In the genomic region with DNA sequence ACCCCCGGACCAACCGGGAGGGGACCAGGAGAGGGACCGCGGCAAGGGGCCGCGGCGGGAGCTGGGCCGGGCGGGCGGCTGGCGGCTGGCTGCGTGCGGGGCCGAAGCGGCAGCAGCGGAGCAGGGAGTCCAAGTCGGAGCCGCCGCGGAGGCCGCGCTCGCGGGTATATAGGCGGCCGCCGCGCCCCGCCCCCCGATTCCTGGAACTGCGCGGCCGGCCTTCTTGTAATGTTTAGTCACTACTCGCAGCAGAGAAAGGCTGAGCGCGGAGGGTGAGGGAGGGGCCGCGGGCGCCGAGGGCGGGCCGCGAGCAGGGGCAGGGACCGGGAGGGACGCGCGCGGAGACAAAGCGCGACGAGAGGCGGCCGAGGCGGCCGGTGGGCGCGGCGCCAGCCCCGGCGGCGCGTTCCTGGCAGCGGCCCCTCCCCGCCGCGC, we compare ENCODE assay signal across 8 cellular contexts. TPM values are rescaled to one million over a fixed set of nuclear protein-coding genes. Genes with fewer than 3 reads are reported as not detected.
A peak's percentile ranks its signal among the peaks of the same experiment; 100 is the strongest.
DNase-seq lines count a peak whose midpoint lies in the region; ATAC-seq and TF ChIP-seq lines count a peak whose summit lies in the region.

A gene with protein sequence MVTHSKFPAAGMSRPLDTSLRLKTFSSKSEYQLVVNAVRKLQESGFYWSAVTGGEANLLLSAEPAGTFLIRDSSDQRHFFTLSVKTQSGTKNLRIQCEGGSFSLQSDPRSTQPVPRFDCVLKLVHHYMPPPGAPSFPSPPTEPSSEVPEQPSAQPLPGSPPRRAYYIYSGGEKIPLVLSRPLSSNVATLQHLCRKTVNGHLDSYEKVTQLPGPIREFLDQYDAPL (minus strand): TSS at position 142 of the 435 bp plus-strand sequence. CDS start 982 bp downstream, outside the sequence.

- intact Hi-C loops in naive thymus-derived CD4-positive, alpha-beta T cell (cut with micrococcal nuclease), result loop anchor here (1.0 to 5.0 kb wide), 15 partner anchors 17 to 417 kb away; a partner anchor contains a TSS

- H3K9me3 Mint-ChIP-seq in activated T-helper 17 cell treated with anti-CD3 and anti-CD28 coated beads, Interleukin-2, amount 50 U/mL, for 72 hours, result no peaks in the 10 kb centered on the region
- no peaks in the 10 kb centered on the region for H3K9me3 Mint-ChIP-seq in naive thymus-derived CD4-positive, alpha-beta T cell
- no peaks in the 10 kb centered on the region for H3K9me3 Mint-ChIP-seq in stimulated activated effector memory CD8-positive, alpha-beta T cell treated with anti-CD3 and anti-CD28 coated beads, Interleukin-12 subunit alpha, Interleukin-12 subunit beta, amount 100 ng/mL, for 72 hours

- peak within 1 kb of the TSS; percentile 82 for H3K4me3 Mint-ChIP-seq in activated T-helper 17 cell treated with anti-CD3 and anti-CD28 coated beads, Interleukin-2, amount 50 U/mL, for 72 hours
- peak within 1 kb of the TSS; percentile 84 to 93 (median 90) for H3K4me3 Mint-ChIP-seq in naive thymus-derived CD4-positive, alpha-beta T cell
- peak within 1 kb of the TSS; percentile 79 for H3K4me3 Mint-ChIP-seq in stimulated activated effector memory CD8-positive, alpha-beta T cell treated with anti-CD3 and anti-CD28 coated beads, Interleukin-12 subunit alpha, Interleukin-12 subunit beta, amount 100 ng/mL, for 72 hours

- H3K9ac ChIP-seq in fibroblast of lung (ENCODE audit: insufficient read depth, low read length), result peak within 1 kb of the TSS; percentile 97

- H3K4me1 Mint-ChIP-seq in activated T-helper 17 cell treated with anti-CD3 and anti-CD28 coated beads, Interleukin-2, amount 50 U/mL, for 72 hours, result peaks cover 21% of the 10 kb centered on the region
- H3K4me1 Mint-ChIP-seq in naive thymus-derived CD4-positive, alpha-beta T cell, result peaks cover 19 to 52% (median 34%) of the 10 kb centered on the region in 7 donors
- peaks cover 56% of the 10 kb centered on the region for H3K4me1 Mint-ChIP-seq in stimulated activated effector memory CD8-positive, alpha-beta T cell treated with anti-CD3 and anti-CD28 coated beads, Interleukin-12 subunit alpha, Interleukin-12 subunit beta, amount 100 ng/mL, for 72 hours

- H3K27me3 Mint-ChIP-seq in activated T-helper 17 cell treated with anti-CD3 and anti-CD28 coated beads, Interleukin-2, amount 50 U/mL, for 72 hours, result peaks cover 2% of the 10 kb centered on the region
- H3K27me3 Mint-ChIP-seq in naive thymus-derived CD4-positive, alpha-beta T cell, result peaks cover 0 to 2% (median 0%) of the 10 kb centered on the region in 5 donors

- peak within 1 kb of the TSS; percentile 83 for H3K4me2 ChIP-seq in fibroblast of lung (ENCODE audit: extremely low read depth, insufficient read depth, low read length)

- peak within 1 kb of the TSS; percentile 98 for H3K27ac ChIP-seq in fibroblast of lung (ENCODE audit: insufficient read depth, low read length)
- peak within 1 kb of the TSS; percentile 99 for H3K27ac ChIP-seq in naive thymus-derived CD4-positive, alpha-beta T cell (ENCODE audit: low read depth, low read length)

- H3K4me3 ChIP-seq in LNCaP clone FGC (ENCODE audit: low read depth, low read length), result peak within 1 kb of the TSS; percentile 36
- H3K4me3 ChIP-seq in fibroblast of lung (replicated peaks in 1 of 4; ENCODE audit: control extremely low read depth in 1 of 4, insufficient read depth in 1 of 4, low read depth in 3 of 4, low read length in 4 of 4), result peak within 1 kb of the TSS; percentile 58 to 98 (median 78)
- peak within 1 kb of the TSS; percentile 84 for H3K4me3 ChIP-seq in naive thymus-derived CD4-positive, alpha-beta T cell (ENCODE audit: low read length)

- TF ChIP-seq CTCF in LNCaP clone FGC (IDR thresholded peaks at IDR 0.05; ENCODE audit: control insufficient read depth, extremely low read depth, insufficient read depth) (no peak), fibroblast of lung (conservative IDR thresholded peaks at IDR 0.05 in 1 of 2, IDR thresholded peaks at IDR 0.05 in 1 of 2; ENCODE audit: low read depth in 1 of 2, low read length in 2 of 2) (no peak)

- H3K36me3 ChIP-seq in fibroblast of lung (ENCODE audit: control insufficient read depth, insufficient read depth, low read length), result peaks cover 17% of the 10 kb centered on the region
- H3K36me3 ChIP-seq in naive thymus-derived CD4-positive, alpha-beta T cell (ENCODE audit: control insufficient read depth in 2 of 3, insufficient read depth in 3 of 3, low read length in 3 of 3), result peaks cover 0 to 28% (median 20%) of the 10 kb centered on the region in 3 experiments

- H3K36me3 Mint-ChIP-seq in activated T-helper 17 cell treated with anti-CD3 and anti-CD28 coated beads, Interleukin-2, amount 50 U/mL, for 72 hours (ENCODE audit: low read depth), result peaks cover 49% of the 10 kb centered on the region
- H3K36me3 Mint-ChIP-seq in naive thymus-derived CD4-positive, alpha-beta T cell, result peaks cover 0 to 33% (median 12%) of the 10 kb centered on the region in 5 donors
- peaks cover 51% of the 10 kb centered on the region for H3K36me3 Mint-ChIP-seq in stimulated activated effector memory CD8-positive, alpha-beta T cell treated with anti-CD3 and anti-CD28 coated beads, Interleukin-12 subunit alpha, Interleukin-12 subunit beta, amount 100 ng/mL, for 72 hours

- no peaks in the 10 kb centered on the region for H4K20me1 ChIP-seq in fibroblast of lung (ENCODE audit: control insufficient read depth, extremely low read depth, insufficient read depth, low read length)

- H3K27me3 ChIP-seq in fibroblast of lung (ENCODE audit: control insufficient read depth, insufficient read depth, low read length), result no peaks in the 10 kb centered on the region
- no peaks in the 10 kb centered on the region for H3K27me3 ChIP-seq in naive thymus-derived CD4-positive, alpha-beta T cell (ENCODE audit: control insufficient read depth in 2 of 2, insufficient read depth in 2 of 2, low read length in 2 of 2)

- CTCF ChIA-PET in naive thymus-derived CD4-positive, alpha-beta T cell (lab: Charles Lee), result interaction anchor here (0.7 to 2.3 kb wide), 7 partner anchors 16 to 109 kb away, joined by 3 to 10 read pairs (median 5); no protein-coding TSS in a partner anchor

- peak within 1 kb of the TSS; percentile 10 for H2AFZ ChIP-seq in fibroblast of lung (ENCODE audit: low read length)

- H3K9me3 ChIP-seq in fibroblast of lung (ENCODE audit: control insufficient read depth, insufficient read depth, low read depth, low read length), result no peaks in the 10 kb centered on the region
- H3K9me3 ChIP-seq in naive thymus-derived CD4-positive, alpha-beta T cell (ENCODE audit: control insufficient read depth in 2 of 3, low read length in 3 of 3), result no peaks in the 10 kb centered on the region

- H3K79me2 ChIP-seq in fibroblast of lung (ENCODE audit: control insufficient read depth, insufficient read depth, low read length), result peaks cover 47% of the 10 kb centered on the region

- POLR2A ChIA-PET in naive thymus-derived CD4-positive, alpha-beta T cell (lab: Charles Lee), result interaction anchor here (0.8 to 1.6 kb wide), 3 partner anchors 10 to 108 kb away, joined by 3 to 6 read pairs (median 4); no protein-coding TSS in a partner anchor

- peak within 1 kb of the TSS; percentile 88 for H3K27ac Mint-ChIP-seq in activated T-helper 17 cell treated with anti-CD3 and anti-CD28 coated beads, Interleukin-2, amount 50 U/mL, for 72 hours
- peak within 1 kb of the TSS; percentile 81 to 99 (median 93) for H3K27ac Mint-ChIP-seq in naive thymus-derived CD4-positive, alpha-beta T cell
- peak within 1 kb of the TSS; percentile 93 for H3K27ac Mint-ChIP-seq in stimulated activated effector memory CD8-positive, alpha-beta T cell treated with anti-CD3 and anti-CD28 coated beads, Interleukin-12 subunit alpha, Interleukin-12 subunit beta, amount 100 ng/mL, for 72 hours

- ATAC-seq in GM21423 (IDR thresholded peaks at IDR 0.05; ENCODE audit: unreplicated experiment), result peak; percentile 51
- peak; percentile 70 for ATAC-seq in activated T-helper 17 cell treated with anti-CD3 and anti-CD28 coated beads, Interleukin-2, amount 50 U/mL, for 72 hours (replicated peaks)
- peak; percentile 83 for ATAC-seq in naive thymus-derived CD4-positive, alpha-beta T cell
- ATAC-seq in stimulated activated effector memory CD8-positive, alpha-beta T cell treated with anti-CD3 and anti-CD28 coated beads, Interleukin-12 subunit alpha, Interleukin-12 subunit beta, amount 100 ng/mL, for 72 hours, result peak; percentile 82

- H3K4me1 ChIP-seq in fibroblast of lung (ENCODE audit: control insufficient read depth, extremely low read depth, insufficient read depth, low read length), result peaks cover 7% of the 10 kb centered on the region
- peaks cover 32 to 35% of the 10 kb centered on the region in 2 donors for H3K4me1 ChIP-seq in naive thymus-derived CD4-positive, alpha-beta T cell (ENCODE audit: control insufficient read depth in 2 of 2, insufficient read depth in 2 of 2, low read length in 2 of 2)

- DNase-seq in CD1c-positive myeloid dendritic cell (ENCODE audit: extremely low spot score) (peak; percentile 98), LNCaP clone FGC (ENCODE audit: low read depth) (no peak), RPMI8226 (peak; percentile 95), fibroblast of lung (ENCODE audit: low read depth in 2 of 2) (peak; percentile 95 to 97)
- peak; percentile 92 to 98 (median 97) for DNase-seq in naive thymus-derived CD4-positive, alpha-beta T cell
- peak; percentile 95 to 98 for DNase-seq in stimulated activated effector memory CD8-positive, alpha-beta T cell treated with anti-CD3 and anti-CD28 coated beads, Interleukin-12 subunit alpha, Interleukin-12 subunit beta, amount 100 ng/mL, for 72 hours (ENCODE audit: low spot score in 2 of 2)

RNA-seq across cellular contexts. Expression of the gene that starts here (rescaled TPM):
- 100 to 1,000 TPM; 129 to 175 TPM for total RNA-seq in activated T-helper 17 cell treated with anti-CD3 and anti-CD28 coated beads, Interleukin-2, amount 50 U/mL, for 72 hours
- total RNA-seq in fibroblast of lung, result 163 and 185 TPM in 2 replicates
- 52.6 and 87.8 TPM in 2 replicates for polyA plus RNA-seq in fibroblast of lung
- 59.6 and 94.1 TPM in 2 replicates for polyA plus RNA-seq in fibroblast of lung (2012)
- polyA minus RNA-seq in fibroblast of lung (ENCODE audit: low replicate concordance), result 48.9 and 50.2 TPM in 2 replicates
- 100 to 1,000 TPM in 3 of 5 experiments, 1 to 10 TPM in 2; 8.1 to 281 (median 110) TPM for total RNA-seq in naive thymus-derived CD4-positive, alpha-beta T cell
- 100 to 1,000 TPM in 1 of 2 donors, 10 to 100 TPM in 1; 58.4 to 206 TPM for polyA plus RNA-seq in naive thymus-derived CD4-positive, alpha-beta T cell
